ENCODE assay signal across 1 cellular context in the genomic region with DNA sequence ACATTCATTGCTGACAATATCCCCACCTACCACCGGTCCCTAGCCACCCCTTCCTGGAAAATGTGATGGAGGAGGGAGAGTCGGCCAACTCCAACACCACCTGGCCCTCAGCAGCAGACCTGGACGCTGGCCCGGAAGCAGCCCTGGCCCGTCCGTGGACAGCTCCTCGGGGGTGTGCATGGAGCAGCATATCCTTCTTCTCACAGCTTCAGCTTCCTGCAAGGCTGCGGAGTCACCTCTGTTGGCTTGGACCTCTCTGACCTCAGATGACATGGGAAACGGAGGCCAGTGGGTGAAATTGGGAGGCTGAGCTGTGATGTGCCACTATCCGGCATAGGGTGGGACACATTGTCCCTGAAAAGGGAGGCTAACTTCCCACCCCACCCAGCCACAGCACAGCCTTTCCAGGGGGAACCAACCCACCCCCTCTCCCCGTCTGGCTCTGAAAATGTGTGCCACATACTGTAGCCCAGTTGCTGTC.
TF ChIP-seq lines count a peak whose summit lies in the region.

No MANE protein-coding gene starts in this region.

TF ChIP-seq in H1, 55 proteins besides CTCF, POLR2A, EP300 and RAD21:
- TF ChIP-seq HDAC6 (IDR thresholded peaks at IDR 0.05; ENCODE audit: low read depth, low read length) (no peak), NANOG (IDR thresholded peaks at IDR 0.05; ENCODE audit: insufficient read depth, low read depth, low read length, poor library complexity, severe bottlenecking) (no peak)
- TF ChIP-seq, protein P1, sequence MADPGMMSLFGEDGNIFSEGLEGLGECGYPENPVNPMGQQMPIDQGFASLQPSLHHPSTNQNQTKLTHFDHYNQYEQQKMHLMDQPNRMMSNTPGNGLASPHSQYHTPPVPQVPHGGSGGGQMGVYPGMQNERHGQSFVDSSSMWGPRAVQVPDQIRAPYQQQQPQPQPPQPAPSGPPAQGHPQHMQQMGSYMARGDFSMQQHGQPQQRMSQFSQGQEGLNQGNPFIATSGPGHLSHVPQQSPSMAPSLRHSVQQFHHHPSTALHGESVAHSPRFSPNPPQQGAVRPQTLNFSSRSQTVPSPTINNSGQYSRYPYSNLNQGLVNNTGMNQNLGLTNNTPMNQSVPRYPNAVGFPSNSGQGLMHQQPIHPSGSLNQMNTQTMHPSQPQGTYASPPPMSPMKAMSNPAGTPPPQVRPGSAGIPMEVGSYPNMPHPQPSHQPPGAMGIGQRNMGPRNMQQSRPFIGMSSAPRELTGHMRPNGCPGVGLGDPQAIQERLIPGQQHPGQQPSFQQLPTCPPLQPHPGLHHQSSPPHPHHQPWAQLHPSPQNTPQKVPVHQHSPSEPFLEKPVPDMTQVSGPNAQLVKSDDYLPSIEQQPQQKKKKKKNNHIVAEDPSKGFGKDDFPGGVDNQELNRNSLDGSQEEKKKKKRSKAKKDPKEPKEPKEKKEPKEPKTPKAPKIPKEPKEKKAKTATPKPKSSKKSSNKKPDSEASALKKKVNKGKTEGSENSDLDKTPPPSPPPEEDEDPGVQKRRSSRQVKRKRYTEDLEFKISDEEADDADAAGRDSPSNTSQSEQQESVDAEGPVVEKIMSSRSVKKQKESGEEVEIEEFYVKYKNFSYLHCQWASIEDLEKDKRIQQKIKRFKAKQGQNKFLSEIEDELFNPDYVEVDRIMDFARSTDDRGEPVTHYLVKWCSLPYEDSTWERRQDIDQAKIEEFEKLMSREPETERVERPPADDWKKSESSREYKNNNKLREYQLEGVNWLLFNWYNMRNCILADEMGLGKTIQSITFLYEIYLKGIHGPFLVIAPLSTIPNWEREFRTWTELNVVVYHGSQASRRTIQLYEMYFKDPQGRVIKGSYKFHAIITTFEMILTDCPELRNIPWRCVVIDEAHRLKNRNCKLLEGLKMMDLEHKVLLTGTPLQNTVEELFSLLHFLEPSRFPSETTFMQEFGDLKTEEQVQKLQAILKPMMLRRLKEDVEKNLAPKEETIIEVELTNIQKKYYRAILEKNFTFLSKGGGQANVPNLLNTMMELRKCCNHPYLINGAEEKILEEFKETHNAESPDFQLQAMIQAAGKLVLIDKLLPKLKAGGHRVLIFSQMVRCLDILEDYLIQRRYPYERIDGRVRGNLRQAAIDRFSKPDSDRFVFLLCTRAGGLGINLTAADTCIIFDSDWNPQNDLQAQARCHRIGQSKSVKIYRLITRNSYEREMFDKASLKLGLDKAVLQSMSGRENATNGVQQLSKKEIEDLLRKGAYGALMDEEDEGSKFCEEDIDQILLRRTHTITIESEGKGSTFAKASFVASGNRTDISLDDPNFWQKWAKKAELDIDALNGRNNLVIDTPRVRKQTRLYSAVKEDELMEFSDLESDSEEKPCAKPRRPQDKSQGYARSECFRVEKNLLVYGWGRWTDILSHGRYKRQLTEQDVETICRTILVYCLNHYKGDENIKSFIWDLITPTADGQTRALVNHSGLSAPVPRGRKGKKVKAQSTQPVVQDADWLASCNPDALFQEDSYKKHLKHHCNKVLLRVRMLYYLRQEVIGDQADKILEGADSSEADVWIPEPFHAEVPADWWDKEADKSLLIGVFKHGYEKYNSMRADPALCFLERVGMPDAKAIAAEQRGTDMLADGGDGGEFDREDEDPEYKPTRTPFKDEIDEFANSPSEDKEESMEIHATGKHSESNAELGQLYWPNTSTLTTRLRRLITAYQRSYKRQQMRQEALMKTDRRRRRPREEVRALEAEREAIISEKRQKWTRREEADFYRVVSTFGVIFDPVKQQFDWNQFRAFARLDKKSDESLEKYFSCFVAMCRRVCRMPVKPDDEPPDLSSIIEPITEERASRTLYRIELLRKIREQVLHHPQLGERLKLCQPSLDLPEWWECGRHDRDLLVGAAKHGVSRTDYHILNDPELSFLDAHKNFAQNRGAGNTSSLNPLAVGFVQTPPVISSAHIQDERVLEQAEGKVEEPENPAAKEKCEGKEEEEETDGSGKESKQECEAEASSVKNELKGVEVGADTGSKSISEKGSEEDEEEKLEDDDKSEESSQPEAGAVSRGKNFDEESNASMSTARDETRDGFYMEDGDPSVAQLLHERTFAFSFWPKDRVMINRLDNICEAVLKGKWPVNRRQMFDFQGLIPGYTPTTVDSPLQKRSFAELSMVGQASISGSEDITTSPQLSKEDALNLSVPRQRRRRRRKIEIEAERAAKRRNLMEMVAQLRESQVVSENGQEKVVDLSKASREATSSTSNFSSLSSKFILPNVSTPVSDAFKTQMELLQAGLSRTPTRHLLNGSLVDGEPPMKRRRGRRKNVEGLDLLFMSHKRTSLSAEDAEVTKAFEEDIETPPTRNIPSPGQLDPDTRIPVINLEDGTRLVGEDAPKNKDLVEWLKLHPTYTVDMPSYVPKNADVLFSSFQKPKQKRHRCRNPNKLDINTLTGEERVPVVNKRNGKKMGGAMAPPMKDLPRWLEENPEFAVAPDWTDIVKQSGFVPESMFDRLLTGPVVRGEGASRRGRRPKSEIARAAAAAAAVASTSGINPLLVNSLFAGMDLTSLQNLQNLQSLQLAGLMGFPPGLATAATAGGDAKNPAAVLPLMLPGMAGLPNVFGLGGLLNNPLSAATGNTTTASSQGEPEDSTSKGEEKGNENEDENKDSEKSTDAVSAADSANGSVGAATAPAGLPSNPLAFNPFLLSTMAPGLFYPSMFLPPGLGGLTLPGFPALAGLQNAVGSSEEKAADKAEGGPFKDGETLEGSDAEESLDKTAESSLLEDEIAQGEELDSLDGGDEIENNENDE (IDR thresholded peaks at IDR 0.05; ENCODE audit: insufficient replicate concordance, low read length) = no peak
